Comparison of ENCODE assay signal across 14 cellular contexts in the genomic region with DNA sequence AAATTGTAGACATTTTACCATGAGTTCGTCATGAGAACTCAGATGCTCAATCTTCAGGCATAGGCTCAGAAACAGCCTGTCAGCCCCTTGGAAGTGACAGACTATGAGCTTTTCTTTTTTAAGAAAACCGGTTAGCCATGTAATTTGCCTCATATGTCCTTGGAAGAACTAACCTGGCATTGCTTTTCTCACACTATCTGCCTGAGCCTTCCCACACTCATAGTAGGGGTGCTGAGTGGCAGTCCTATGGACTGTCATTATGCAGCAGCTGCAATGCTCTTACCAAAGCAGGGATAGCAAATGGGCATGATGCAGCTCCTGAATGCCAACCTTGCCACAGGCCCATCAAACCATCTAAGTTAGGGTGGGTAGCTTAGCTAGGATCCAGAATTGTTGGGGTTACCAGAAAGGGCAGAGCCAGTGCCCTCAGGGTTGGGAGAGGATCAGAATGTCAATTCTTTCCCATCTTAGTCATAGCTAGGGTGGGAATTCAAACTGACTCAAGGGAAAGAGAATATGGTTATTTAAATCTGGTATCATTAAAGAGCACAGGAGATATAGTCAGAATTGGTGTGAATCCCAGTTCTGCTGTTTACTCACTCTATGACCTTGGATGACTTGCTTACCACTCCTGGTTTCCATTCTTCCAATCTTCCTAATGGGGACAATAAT.
"Had no signal": no experiment of that assay in that cellular context is flagged by ENCODE, and none has a peak within 500 bp of the region (broad histone marks: within the 10 kb centered on the region; RNA-seq: fewer than 3 reads in every experiment).

No MANE protein-coding gene starts in this region.

- H3K4me1 Mint-ChIP-seq: activated CD8-positive, alpha-beta memory T cell treated with anti-CD3 and anti-CD28 coated beads, Interleukin-2, amount 10 ng/mL, durations not matched to agents 7 days and 5 days; activated naive CD8-positive, alpha-beta T cell treated with anti-CD3 and anti-CD28 coated beads, Interleukin-2, amount 10 ng/mL, durations not matched to agents 7 days and 5 days had no signal

- H3K27me3 ChIP-seq: thyroid gland, uterus had no signal

- DNase-seq: activated CD4-positive, alpha-beta T cell treated with anti-CD3 and anti-CD28 coated beads, Interleukin-2, amount 50 U/mL, for 4 hours; activated CD4-positive, CD25-positive, alpha-beta regulatory T cell treated with anti-CD3 and anti-CD28 coated beads, Interleukin-2, amount 50 U/mL, for 72 hours; activated CD8-positive, alpha-beta memory T cell treated with anti-CD3 and anti-CD28 coated beads, Interleukin-2, amount 10 ng/mL, durations not matched to agents 7 days and 5 days; activated gamma-delta T cell; activated naive CD8-positive, alpha-beta T cell treated with anti-CD3 and anti-CD28 coated beads, Interleukin-2, amount 10 ng/mL, durations not matched to agents 7 days and 5 days; activated T-cell treated with anti-CD3 and anti-CD28 coated beads, Interleukin-2, amount 50 U/mL, for 4 hours; aorta; left ventricle myocardium inferior; mesendoderm; stimulated activated CD4-positive, alpha-beta T cell treated with anti-CD3 and anti-CD28 coated beads, Interleukin-4, amount 100 ng/mL, for 24 hours; thyroid gland; uterus had no signal

- H3K27ac ChIP-seq: left ventricle myocardium inferior, thyroid gland, uterus had no signal

- H3K9me3 ChIP-seq: thyroid gland, uterus had no signal

- H3K36me3 Mint-ChIP-seq: activated CD8-positive, alpha-beta memory T cell treated with anti-CD3 and anti-CD28 coated beads, Interleukin-2, amount 10 ng/mL, durations not matched to agents 7 days and 5 days; activated naive CD8-positive, alpha-beta T cell treated with anti-CD3 and anti-CD28 coated beads, Interleukin-2, amount 10 ng/mL, durations not matched to agents 7 days and 5 days had no signal

- H3K27ac Mint-ChIP-seq: activated CD8-positive, alpha-beta memory T cell treated with anti-CD3 and anti-CD28 coated beads, Interleukin-2, amount 10 ng/mL, durations not matched to agents 7 days and 5 days; activated naive CD8-positive, alpha-beta T cell treated with anti-CD3 and anti-CD28 coated beads, Interleukin-2, amount 10 ng/mL, durations not matched to agents 7 days and 5 days; stimulated activated naive CD8-positive, alpha-beta T cell treated with anti-CD3 and anti-CD28 coated beads, Interleukin-15, Interleukin-2, amounts not matched to agents 100 ng/mL and 50 ng/mL, for 24 hours; T-helper 2 cell treated with Interferon-gamma antibody and Interleukin-4, amounts not matched to agents 5 μg/mL and 100 μg/mL, for 36 hours had no signal

- H3K4me3 Mint-ChIP-seq: activated CD8-positive, alpha-beta memory T cell treated with anti-CD3 and anti-CD28 coated beads, Interleukin-2, amount 10 ng/mL, durations not matched to agents 7 days and 5 days; activated naive CD8-positive, alpha-beta T cell treated with anti-CD3 and anti-CD28 coated beads, Interleukin-2, amount 10 ng/mL, durations not matched to agents 7 days and 5 days; activated T-cell treated with anti-CD3 and anti-CD28 coated beads, Interleukin-2, amount 50 U/mL, for 4 hours; stimulated activated naive CD8-positive, alpha-beta T cell treated with anti-CD3 and anti-CD28 coated beads, Interleukin-15, Interleukin-2, amounts not matched to agents 100 ng/mL and 50 ng/mL, for 24 hours; T-helper 2 cell treated with Interferon-gamma antibody and Interleukin-4, amounts not matched to agents 5 μg/mL and 100 μg/mL, for 36 hours had no signal

- H3K36me3 ChIP-seq: left ventricle myocardium inferior, thyroid gland, uterus had no signal

- H3K27me3 Mint-ChIP-seq: activated CD8-positive, alpha-beta memory T cell treated with anti-CD3 and anti-CD28 coated beads, Interleukin-2, amount 10 ng/mL, durations not matched to agents 7 days and 5 days; activated naive CD8-positive, alpha-beta T cell treated with anti-CD3 and anti-CD28 coated beads, Interleukin-2, amount 10 ng/mL, durations not matched to agents 7 days and 5 days had no signal

- ATAC-seq: activated CD8-positive, alpha-beta memory T cell treated with anti-CD3 and anti-CD28 coated beads, Interleukin-2, amount 10 ng/mL, durations not matched to agents 7 days and 5 days had no signal

- H3K4me3 ChIP-seq: left ventricle myocardium inferior, thyroid gland, uterus had no signal

- H3K4me1 ChIP-seq: left ventricle myocardium inferior, thyroid gland, uterus had no signal
